Comparison of ENCODE assay signal across 7 cellular contexts in the genomic region with DNA sequence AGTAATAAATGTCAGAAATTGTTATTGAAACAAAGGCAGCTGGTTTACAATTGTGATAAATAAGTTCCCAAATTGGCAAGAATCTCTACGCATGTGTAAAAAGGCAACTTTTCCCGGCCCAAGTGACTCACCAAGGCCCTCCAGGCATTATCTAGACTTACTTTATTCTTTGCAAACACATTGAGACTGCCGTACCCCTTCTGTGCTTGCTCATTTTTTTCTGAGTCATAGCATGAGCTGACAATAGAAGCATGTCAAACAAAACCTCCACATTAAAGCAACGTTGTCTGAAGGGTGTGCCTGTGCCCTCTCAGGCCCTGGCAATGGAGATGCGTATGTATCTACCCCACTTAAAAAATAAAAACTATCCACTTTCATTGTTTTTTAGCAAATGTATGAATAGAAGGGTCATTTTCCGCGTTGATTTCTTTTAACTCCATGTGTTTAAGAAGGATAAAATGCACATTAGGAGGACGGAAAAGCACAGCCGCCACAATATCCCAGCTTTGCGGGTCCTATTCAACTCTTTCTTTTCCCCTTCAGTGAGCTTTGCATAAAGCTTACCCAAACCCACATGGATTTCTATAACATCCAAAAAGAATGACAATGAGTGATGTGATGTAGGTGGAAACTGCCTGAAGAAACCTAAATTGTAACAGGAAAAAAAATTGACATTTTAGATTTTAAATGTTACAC.
A peak's percentile ranks its signal among the peaks of the same experiment; 100 is the strongest.
DNase-seq lines count a peak whose midpoint lies in the region; ATAC-seq and TF ChIP-seq lines count a peak whose summit lies in the region.

No MANE protein-coding gene starts in this region.

- H3K27me3 ChIP-seq in upper lobe of left lung = no peaks in the 10 kb centered on the region

- H3K4me1 ChIP-seq in upper lobe of left lung = peaks cover 0 to 3% (median 0%) of the 10 kb centered on the region in 4 donors

- H3K27me3 Mint-ChIP-seq in activated CD4-positive, alpha-beta memory T cell treated with anti-CD3 and anti-CD28 coated beads, Interleukin-2, amount 10 ng/mL, durations not matched to agents 7 days and 5 days = peaks cover 6% of the 10 kb centered on the region

- no peaks in the 10 kb centered on the region for H3K9me3 Mint-ChIP-seq in activated CD4-positive, alpha-beta memory T cell treated with anti-CD3 and anti-CD28 coated beads, Interleukin-2, amount 10 ng/mL, durations not matched to agents 7 days and 5 days

- TF ChIP-seq POLR2A in upper lobe of left lung (IDR thresholded peaks at IDR 0.05) = no peak

- no peak overlapping the region for H3K4me3 ChIP-seq in upper lobe of left lung

- TF ChIP-seq CTCF in upper lobe of left lung (IDR thresholded peaks at IDR 0.05) = no peak

- H3K27ac Mint-ChIP-seq in activated CD4-positive, alpha-beta memory T cell treated with anti-CD3 and anti-CD28 coated beads, Interleukin-2, amount 10 ng/mL, durations not matched to agents 7 days and 5 days = no peak overlapping the region

- ATAC-seq in upper lobe of left lung (ENCODE audit: low FRiP score in 2 of 2) (peak; percentile 42 to 76), HG02852 (IDR thresholded peaks at IDR 0.05; ENCODE audit: unreplicated experiment) (no peak)

- WGBS in upper lobe of left lung, 2 donors = 70 to 75% methylated on average over 10 of the region's 10 CpGs

- no peaks in the 10 kb centered on the region for H3K9me3 ChIP-seq in upper lobe of left lung

- POLR2A ChIA-PET in activated CD4-positive, alpha-beta memory T cell treated with anti-CD3 and anti-CD28 coated beads, Interleukin-2, amount 10 ng/mL, durations not matched to agents 7 days and 5 days (lab: Charles Lee) = no interaction called here

- peak; percentile 55 for DNase-seq in HK-2 (ENCODE audit: unreplicated experiment)
- peak; percentile 20 to 61 for DNase-seq in SW 1271 (lab: John Stamatoyannopoulos, UW)
- DNase-seq in hepatic stellate cell (ENCODE audit: low spot score) = peak; percentile 57
- DNase-seq in upper lobe of left lung = no peak
- DNase-seq in KG1 (lab: John Stamatoyannopoulos, UW) = no peak
- no peak for DNase-seq in activated CD4-positive, alpha-beta memory T cell treated with anti-CD3 and anti-CD28 coated beads, Interleukin-2, amount 10 ng/mL, durations not matched to agents 7 days and 5 days

- no peak overlapping the region for H3K27ac ChIP-seq in upper lobe of left lung

- H3K36me3 Mint-ChIP-seq in activated CD4-positive, alpha-beta memory T cell treated with anti-CD3 and anti-CD28 coated beads, Interleukin-2, amount 10 ng/mL, durations not matched to agents 7 days and 5 days (ENCODE audit: low read depth) = no peaks in the 10 kb centered on the region

- CTCF ChIA-PET in activated CD4-positive, alpha-beta memory T cell treated with anti-CD3 and anti-CD28 coated beads, Interleukin-2, amount 10 ng/mL, durations not matched to agents 7 days and 5 days (lab: Charles Lee) = no interaction called here

- no peak overlapping the region for H3K4me3 Mint-ChIP-seq in activated CD4-positive, alpha-beta memory T cell treated with anti-CD3 and anti-CD28 coated beads, Interleukin-2, amount 10 ng/mL, durations not matched to agents 7 days and 5 days

- no peaks in the 10 kb centered on the region for H3K36me3 ChIP-seq in upper lobe of left lung

- no peaks in the 10 kb centered on the region for H3K4me1 Mint-ChIP-seq in activated CD4-positive, alpha-beta memory T cell treated with anti-CD3 and anti-CD28 coated beads, Interleukin-2, amount 10 ng/mL, durations not matched to agents 7 days and 5 days

- TF ChIP-seq EP300 in upper lobe of left lung (IDR thresholded peaks at IDR 0.05) = no peak

Comparison
In these comparisons a context has a peak if more than half of its experiments do, and no peak if none do; other contexts are left out.
1. DNase-seq: peak in HK-2 (single experiment), SW 1271 (2 of 2) and hepatic stellate cell (single experiment); none in upper lobe of left lung (0 of 2), KG1 (single experiment) and activated CD4-positive, alpha-beta memory T cell treated with anti-CD3 and anti-CD28 coated beads, Interleukin-2, amount 10 ng/mL, durations not matched to agents 7 days and 5 days (single experiment).